ENCODE assay signal across 18 cellular contexts in genomic region chrX:44765556-44765955, GRCh38.
A peak's percentile ranks its signal among the peaks of the same experiment; 100 is the strongest.
DNase-seq lines count a peak whose midpoint lies in the region; ATAC-seq and TF ChIP-seq lines count a peak whose summit lies in the region.
"Had no signal": no experiment of that assay in that cellular context is flagged by ENCODE, and none has a peak within 500 bp of the region (broad histone marks: within the 10 kb centered on the region; RNA-seq: fewer than 3 reads in every experiment).

No MANE protein-coding gene starts in this region.

- H2BK12ac ChIP-seq in mesenchymal stem cell (ENCODE audit: low read length in 2 of 2), result no peak overlapping the region

- H2AK5ac ChIP-seq in mesenchymal stem cell (ENCODE audit: low read length, severe bottlenecking), result no peak overlapping the region

- TF ChIP-seq CTCF in choroid plexus epithelial cell (conservative IDR thresholded peaks at IDR 0.05; ENCODE audit: low read depth, low read length), result no peak
- TF ChIP-seq CTCF in colonic mucosa (IDR thresholded peaks at IDR 0.05), result no peak

- no peak overlapping the region for H3K23ac ChIP-seq in mesenchymal stem cell (ENCODE audit: low read length in 2 of 2)

- WGBS in mesenchymal stem cell, result 70% methylated on average over 2 of the region's 2 CpGs

- H3K4me3 ChIP-seq in HUES48 (ENCODE audit: low read depth, low read length) (no peak overlapping the region), choroid plexus epithelial cell (ENCODE audit: low read depth, low read length) (no peak overlapping the region), mesenchymal stem cell (ENCODE audit: insufficient read depth in 1 of 2, low read depth in 1 of 2, low read length in 2 of 2) (no peak overlapping the region), colonic mucosa (no peak overlapping the region)
- H3K4me3 ChIP-seq: A549 had no signal

- H2BK5ac ChIP-seq in mesenchymal stem cell (ENCODE audit: low read depth, low read length, poor library complexity, severe bottlenecking), result no peak overlapping the region

- H3K36me3 ChIP-seq in HUES48 (ENCODE audit: control insufficient read depth, insufficient read depth, low read length), result no peaks in the 10 kb centered on the region
- H3K36me3 ChIP-seq in mesenchymal stem cell (ENCODE audit: control insufficient read depth in 1 of 2, insufficient read depth in 2 of 2, low read depth in 1 of 2, low read length in 2 of 2), result no peaks in the 10 kb centered on the region
- H3K36me3 ChIP-seq in colonic mucosa, result no peaks in the 10 kb centered on the region

- no peak overlapping the region for H4K91ac ChIP-seq in mesenchymal stem cell (ENCODE audit: low read length)

- H3K27ac ChIP-seq in HUES48 (ENCODE audit: low read depth, low read length) (peak overlapping the region; percentile 20), mesenchymal stem cell (ENCODE audit: low read length, poor library complexity, severe bottlenecking) (no peak overlapping the region), colonic mucosa (no peak overlapping the region)
- H3K27ac ChIP-seq: A549 had no signal

- H3K9ac ChIP-seq in HUES48 (ENCODE audit: low read depth, low read length) (no peak overlapping the region), mesenchymal stem cell (ENCODE audit: low read length) (peak overlapping the region; percentile 72), colonic mucosa (ENCODE audit: low read depth in 2 of 2, low read length in 2 of 2) (no peak overlapping the region)
- H3K9ac ChIP-seq: SK-N-SH had no signal

- no peaks in the 10 kb centered on the region; the same call in 1 of the 2 replicates for H3K9me3 ChIP-seq in HUES48 (ENCODE audit: control insufficient read depth, insufficient read depth, low read length)
- no peaks in the 10 kb centered on the region for H3K9me3 ChIP-seq in mesenchymal stem cell (ENCODE audit: control insufficient read depth, low read length)
- no peaks in the 10 kb centered on the region for H3K9me3 ChIP-seq in colonic mucosa
- H3K9me3 ChIP-seq: A549, SK-N-SH had no signal

- no peak overlapping the region for H3K14ac ChIP-seq in mesenchymal stem cell (ENCODE audit: low read length in 2 of 2)

- H2AFZ ChIP-seq in mesenchymal stem cell (ENCODE audit: low read depth, low read length), result no peak overlapping the region

- H3K4me2 ChIP-seq in mesenchymal stem cell (ENCODE audit: low read length, poor library complexity, severe bottlenecking), result no peak overlapping the region
- H3K4me2 ChIP-seq: A549, SK-N-SH had no signal

- intact Hi-C loops in colonic mucosa (cut with DNase I), result no loop called here

- no peak overlapping the region for H3K4ac ChIP-seq in mesenchymal stem cell (ENCODE audit: low read depth in 1 of 2, low read length in 2 of 2)

- H4K8ac ChIP-seq in mesenchymal stem cell (ENCODE audit: low read length), result no peak overlapping the region

- DNase-seq in AG20443 (ENCODE audit: low spot score) (peak; percentile 12), choroid plexus epithelial cell (ENCODE audit: low read depth) (peak; percentile 63), mesenchymal stem cell (no peak), colonic mucosa (no peak)
- DNase-seq: CD4-positive, CD25-positive, alpha-beta regulatory T cell; H9; Karpas-422; NCI-H1930; NCI-H2171; NCI-H446; NCI-H69; Right ventricle myocardium superior; SK-N-SH had no signal

- no peak overlapping the region for H2BK120ac ChIP-seq in mesenchymal stem cell (ENCODE audit: low read depth, low read length)

- H3K18ac ChIP-seq in mesenchymal stem cell (ENCODE audit: low read depth in 1 of 2, low read length in 2 of 2), result no peak overlapping the region

- H3K27me3 ChIP-seq in HUES48 (ENCODE audit: control insufficient read depth, insufficient read depth, low read length) (no peaks in the 10 kb centered on the region), mesenchymal stem cell (ENCODE audit: control insufficient read depth in 1 of 2, insufficient read depth in 1 of 2, low read length in 2 of 2) (peaks cover 0 to 8% of the 10 kb centered on the region in 2 experiments), colonic mucosa (peaks cover 8% of the 10 kb centered on the region)

- H2BK15ac ChIP-seq in mesenchymal stem cell (ENCODE audit: low read depth, poor library complexity, severe bottlenecking), result no peak overlapping the region

- H3K79me1 ChIP-seq in mesenchymal stem cell (replicated peaks; ENCODE audit: low read length, poor library complexity, severe bottlenecking), result no peaks in the 10 kb centered on the region

- ATAC-seq in HG03432 (IDR thresholded peaks at IDR 0.05; ENCODE audit: unreplicated experiment) (no peak), GM21423 (IDR thresholded peaks at IDR 0.05; ENCODE audit: unreplicated experiment) (no peak), GM18520 (IDR thresholded peaks at IDR 0.05; ENCODE audit: unreplicated experiment) (no peak)
- ATAC-seq: A549 had no signal

- H3K4me1 ChIP-seq in HUES48 (ENCODE audit: control insufficient read depth, insufficient read depth, low read length), result peaks cover 3% of the 10 kb centered on the region; the same call in 1 of the 2 replicates
- no peaks in the 10 kb centered on the region for H3K4me1 ChIP-seq in mesenchymal stem cell (ENCODE audit: control insufficient read depth, insufficient read depth, low read depth, low read length)
- H3K4me1 ChIP-seq in colonic mucosa, result no peaks in the 10 kb centered on the region
- H3K4me1 ChIP-seq: A549 had no signal

Comparison
In these comparisons a context has a peak if more than half of its experiments do, and no peak if none do; other contexts are left out.
1. DNase-seq: peak in AG20443 (single experiment) and choroid plexus epithelial cell (single experiment); none in mesenchymal stem cell (single experiment) and colonic mucosa (single experiment).